Comparison of ENCODE assay signal across 15 cellular contexts in genomic region chr18:58290059-58290747, GRCh38.
DNase-seq lines count a peak whose midpoint lies in the region; ATAC-seq, FAIRE-seq and TF ChIP-seq lines count a peak whose summit lies in the region.
"Had no signal": no experiment of that assay in that cellular context is flagged by ENCODE, and none has a peak within 500 bp of the region (broad histone marks: within the 10 kb centered on the region; RNA-seq: fewer than 3 reads in every experiment).

No MANE protein-coding gene starts in this region.

- peak; percentile 48 for DNase-seq in bronchial epithelial cell (ENCODE audit: low read depth)
- DNase-seq in iris pigment epithelial cell (ENCODE audit: low read depth), result peak; percentile 75
- DNase-seq in CD8-positive, alpha-beta memory T cell, result no peak
- no peak for DNase-seq in GM19238 (ENCODE audit: insufficient read length, low spot score)
- no peak for DNase-seq in Karpas-422
- DNase-seq: activated CD4-positive, alpha-beta T cell treated with anti-CD3 and anti-CD28 coated beads, Interleukin-2, amount 10 ng/mL, durations not matched to agents 24 days and 14 days; colonic mucosa; NCI-H1048; T1000 had no signal

- H3K4me3 ChIP-seq in HEK293 (ENCODE audit: low read depth, low read length), result no peak overlapping the region
- no peak overlapping the region for H3K4me3 ChIP-seq in bronchial epithelial cell (ENCODE audit: low read depth, low read length)
- no peak overlapping the region for H3K4me3 ChIP-seq in CD8-positive, alpha-beta memory T cell (ENCODE audit: low read length)
- no peak overlapping the region for H3K4me3 ChIP-seq in Karpas-422 (ENCODE audit: low read length)
- H3K4me3 ChIP-seq: colonic mucosa, HAP-1 had no signal

- no peak for FAIRE-seq in bronchial epithelial cell (lab: Jason Lieb, UNC)

- H4K20me1 ChIP-seq in Karpas-422 (ENCODE audit: insufficient read depth, low read depth, low read length), result peaks cover 35% of the 10 kb centered on the region; the same call in 1 of the 2 replicates

- peaks cover 8 to 19% of the 10 kb centered on the region in 2 donors for H3K27me3 Mint-ChIP-seq in CD8-positive, alpha-beta memory T cell
- H3K27me3 Mint-ChIP-seq: activated naive CD4-positive, alpha-beta T cell treated with anti-CD3 and anti-CD28 coated beads, Interleukin-2, amount 50 U/mL, for 24 hours; memory B cell had no signal

- H3K9me2 ChIP-seq in Karpas-422 (replicated peaks; ENCODE audit: insufficient read depth, low read length), result no peaks in the 10 kb centered on the region

- TF ChIP-seq CTCF in 22Rv1 (IDR thresholded peaks at IDR 0.05) (no peak), HEK293 (tag by site-specific recombination; IDR thresholded peaks at IDR 0.05) (no peak), bronchial epithelial cell (IDR thresholded peaks at IDR 0.05; ENCODE audit: insufficient read depth, low read length, severe bottlenecking) (no peak)

- ATAC-seq in HG03097 (IDR thresholded peaks at IDR 0.05; ENCODE audit: low FRiP score, unreplicated experiment), result no peak

- POLR2A ChIA-PET in HEK293 (lab: Yijun Ruan, JAX), result interaction anchor here (1.4 kb wide), 1 partner anchor 69 kb away, joined by 3 read pairs; no protein-coding TSS in a partner anchor
- POLR2A ChIA-PET in CD8-positive, alpha-beta memory T cell (lab: Charles Lee), result no interaction called here

- H3K4me1 ChIP-seq in HEK293 (ENCODE audit: control insufficient read depth, insufficient read depth, low read length) (peaks cover 53% of the 10 kb centered on the region), Karpas-422 (ENCODE audit: low read length) (no peaks in the 10 kb centered on the region)
- no peaks in the 10 kb centered on the region for H3K4me1 ChIP-seq in CD8-positive, alpha-beta memory T cell (ENCODE audit: insufficient read depth, low read length)

- H3K9me3 ChIP-seq in HEK293 (ENCODE audit: control insufficient read depth, insufficient read depth, low read depth, low read length) (no peaks in the 10 kb centered on the region), Karpas-422 (ENCODE audit: low read length) (no peaks in the 10 kb centered on the region)
- no peaks in the 10 kb centered on the region for H3K9me3 ChIP-seq in CD8-positive, alpha-beta memory T cell (ENCODE audit: low read length)
- H3K9me3 ChIP-seq: colonic mucosa, HAP-1 had no signal

- peaks cover 0 to 5% (median 0%) of the 10 kb centered on the region in 3 donors for H3K36me3 Mint-ChIP-seq in CD8-positive, alpha-beta memory T cell

- no peaks in the 10 kb centered on the region for H3K4me1 Mint-ChIP-seq in CD8-positive, alpha-beta memory T cell
- H3K4me1 Mint-ChIP-seq: activated CD4-positive, alpha-beta T cell treated with anti-CD3 and anti-CD28 coated beads, Interleukin-2, amount 10 ng/mL, durations not matched to agents 24 days and 14 days; activated naive CD4-positive, alpha-beta T cell treated with anti-CD3 and anti-CD28 coated beads, Interleukin-2, amount 50 U/mL, for 24 hours had no signal

- H2AFZ ChIP-seq in Karpas-422 (ENCODE audit: low read length), result no peak overlapping the region

- H3K4me2 ChIP-seq in Karpas-422 (ENCODE audit: low read depth, low read length, poor library complexity, severe bottlenecking), result no peak overlapping the region

- no peaks in the 10 kb centered on the region for H3K36me3 ChIP-seq in HEK293 (ENCODE audit: control insufficient read depth in 2 of 2, insufficient read depth in 1 of 2, low read length in 2 of 2)
- H3K36me3 ChIP-seq in bronchial epithelial cell (ENCODE audit: control insufficient read depth, insufficient read depth, low read length), result no peaks in the 10 kb centered on the region
- H3K36me3 ChIP-seq in CD8-positive, alpha-beta memory T cell (ENCODE audit: insufficient read depth, low read length), result no peaks in the 10 kb centered on the region
- no peaks in the 10 kb centered on the region for H3K36me3 ChIP-seq in Karpas-422 (ENCODE audit: insufficient read depth, low read length)
- H3K36me3 ChIP-seq: colonic mucosa, HAP-1 had no signal

- no peak overlapping the region for H3K27ac Mint-ChIP-seq in CD8-positive, alpha-beta memory T cell
- H3K27ac Mint-ChIP-seq: activated CD4-positive, alpha-beta T cell treated with anti-CD3 and anti-CD28 coated beads, Interleukin-2, amount 10 ng/mL, durations not matched to agents 24 days and 14 days; activated naive CD4-positive, alpha-beta T cell treated with anti-CD3 and anti-CD28 coated beads, Interleukin-2, amount 50 U/mL, for 24 hours; memory B cell had no signal

- H3K27ac ChIP-seq in 22Rv1, result peak overlapping the region; percentile 97
- H3K27ac ChIP-seq in HEK293 (ENCODE audit: extremely low read depth, low read depth, low read length), result no peak overlapping the region
- H3K27ac ChIP-seq in CD8-positive, alpha-beta memory T cell (ENCODE audit: low read depth, low read length), result no peak overlapping the region
- no peak overlapping the region for H3K27ac ChIP-seq in Karpas-422 (ENCODE audit: low read length)
- H3K27ac ChIP-seq: colonic mucosa had no signal

- CTCF ChIA-PET in HEK293 (lab: Yijun Ruan, JAX), result interaction anchor here (0.7 kb wide), 1 partner anchor 39 kb away, joined by 4 read pairs; no protein-coding TSS in a partner anchor
- CTCF ChIA-PET in CD8-positive, alpha-beta memory T cell (lab: Charles Lee), result no interaction called here

- H3K4me3 Mint-ChIP-seq in CD8-positive, alpha-beta memory T cell, result no peak overlapping the region
- H3K4me3 Mint-ChIP-seq: activated CD4-positive, alpha-beta T cell treated with anti-CD3 and anti-CD28 coated beads, Interleukin-2, amount 10 ng/mL, durations not matched to agents 24 days and 14 days; activated naive CD4-positive, alpha-beta T cell treated with anti-CD3 and anti-CD28 coated beads, Interleukin-2, amount 50 U/mL, for 24 hours; memory B cell had no signal

- H3K27me3 ChIP-seq in bronchial epithelial cell (ENCODE audit: control insufficient read depth, insufficient read depth, low read length) (no peaks in the 10 kb centered on the region), Karpas-422 (ENCODE audit: low read length) (no peaks in the 10 kb centered on the region)
- H3K27me3 ChIP-seq in CD8-positive, alpha-beta memory T cell (ENCODE audit: insufficient read depth, low read length, poor library complexity, severe bottlenecking), result no peaks in the 10 kb centered on the region
- H3K27me3 ChIP-seq: colonic mucosa had no signal

- no peak overlapping the region for H3K9ac ChIP-seq in Karpas-422 (ENCODE audit: low read length)

- no peaks in the 10 kb centered on the region for H3K9me3 Mint-ChIP-seq in CD8-positive, alpha-beta memory T cell
- H3K9me3 Mint-ChIP-seq: activated CD4-positive, alpha-beta T cell treated with anti-CD3 and anti-CD28 coated beads, Interleukin-2, amount 10 ng/mL, durations not matched to agents 24 days and 14 days; activated naive CD4-positive, alpha-beta T cell treated with anti-CD3 and anti-CD28 coated beads, Interleukin-2, amount 50 U/mL, for 24 hours; memory B cell had no signal

- H3K79me2 ChIP-seq in Karpas-422 (ENCODE audit: low read length), result no peaks in the 10 kb centered on the region

TF ChIP-seq in HEK293, 187 proteins besides CTCF, POLR2A, EP300 and RAD21:
- no peak for TF ChIP-seq KLF16 (tag by site-specific recombination; IDR thresholded peaks at IDR 0.05)
- TF ChIP-seq ZNF354C (tag by site-specific recombination; IDR thresholded peaks at IDR 0.05; ENCODE audit: borderline replicate concordance, low read depth), result no peak
- TF ChIP-seq ZFP69B (tag by site-specific recombination; IDR thresholded peaks at IDR 0.05), result no peak
- TF ChIP-seq ZNF747 (tag by site-specific recombination; IDR thresholded peaks at IDR 0.05), result no peak
- TF ChIP-seq, protein P1, sequence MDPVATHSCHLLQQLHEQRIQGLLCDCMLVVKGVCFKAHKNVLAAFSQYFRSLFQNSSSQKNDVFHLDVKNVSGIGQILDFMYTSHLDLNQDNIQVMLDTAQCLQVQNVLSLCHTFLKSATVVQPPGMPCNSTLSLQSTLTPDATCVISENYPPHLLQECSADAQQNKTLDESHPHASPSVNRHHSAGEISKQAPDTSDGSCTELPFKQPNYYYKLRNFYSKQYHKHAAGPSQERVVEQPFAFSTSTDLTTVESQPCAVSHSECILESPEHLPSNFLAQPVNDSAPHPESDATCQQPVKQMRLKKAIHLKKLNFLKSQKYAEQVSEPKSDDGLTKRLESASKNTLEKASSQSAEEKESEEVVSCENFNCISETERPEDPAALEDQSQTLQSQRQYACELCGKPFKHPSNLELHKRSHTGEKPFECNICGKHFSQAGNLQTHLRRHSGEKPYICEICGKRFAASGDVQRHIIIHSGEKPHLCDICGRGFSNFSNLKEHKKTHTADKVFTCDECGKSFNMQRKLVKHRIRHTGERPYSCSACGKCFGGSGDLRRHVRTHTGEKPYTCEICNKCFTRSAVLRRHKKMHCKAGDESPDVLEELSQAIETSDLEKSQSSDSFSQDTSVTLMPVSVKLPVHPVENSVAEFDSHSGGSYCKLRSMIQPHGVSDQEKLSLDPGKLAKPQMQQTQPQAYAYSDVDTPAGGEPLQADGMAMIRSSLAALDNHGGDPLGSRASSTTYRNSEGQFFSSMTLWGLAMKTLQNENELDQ (tag by site-specific recombination; IDR thresholded peaks at IDR 0.05; ENCODE audit: low read depth), result no peak
- no peak for TF ChIP-seq TRIM28 (IDR thresholded peaks at IDR 0.05; ENCODE audit: borderline replicate concordance, low read length)
- TF ChIP-seq SCRT1 (tag by site-specific recombination; IDR thresholded peaks at IDR 0.05; ENCODE audit: borderline replicate concordance), result 0 out of 2 replicates have a peak, but pooled peaks have one; percentile 18

Comparison
In these comparisons a context has a peak if more than half of its experiments do, and no peak if none do; other contexts are left out.
1. DNase-seq: peak in bronchial epithelial cell (single experiment) and iris pigment epithelial cell (single experiment); none in CD8-positive, alpha-beta memory T cell (0 of 5), GM19238 (single experiment) and Karpas-422 (single experiment).